1 cellular context compared by ENCODE assay signal in the genomic region with DNA sequence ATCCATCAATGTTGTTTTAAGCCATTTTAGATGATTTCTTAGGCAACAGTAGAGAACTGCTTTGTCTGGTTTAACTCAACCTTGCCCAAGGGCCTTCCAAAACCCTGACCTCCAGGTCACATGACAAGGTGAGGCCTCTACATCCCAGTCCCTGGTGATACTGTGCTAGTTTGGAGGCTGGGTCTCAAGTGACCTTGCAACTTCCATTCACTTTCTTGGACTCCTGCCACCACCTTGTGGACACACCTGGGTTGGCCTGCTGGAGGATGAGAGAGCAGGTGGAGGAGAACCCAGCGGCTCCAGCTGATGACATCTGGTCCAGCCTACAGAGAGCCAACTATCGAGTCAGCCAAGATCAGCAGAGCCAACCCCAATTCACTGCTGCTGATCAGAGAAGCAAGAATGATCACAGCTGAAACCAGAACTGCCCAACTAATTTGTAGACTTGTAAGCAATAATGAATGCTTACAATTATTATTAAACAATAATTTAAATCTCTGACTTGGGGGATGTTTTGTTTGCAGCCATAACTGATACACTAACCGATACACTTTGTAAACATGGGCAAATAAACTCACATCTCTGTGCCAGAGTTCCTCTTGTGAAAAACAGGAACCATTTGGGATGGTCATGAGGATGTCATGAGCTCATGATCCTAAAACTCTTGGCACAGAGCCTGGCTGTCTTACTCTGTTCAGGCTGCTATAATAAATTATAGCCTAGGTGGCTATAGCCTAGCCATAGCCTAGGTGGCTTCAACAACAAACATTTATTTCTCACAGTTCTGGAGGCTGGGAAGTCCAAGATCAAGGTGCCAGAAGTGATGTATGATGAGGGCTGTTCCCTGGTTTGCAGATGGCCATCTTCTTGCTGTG.
TF ChIP-seq lines count a peak whose summit lies in the region.

No MANE protein-coding gene starts in this region.

TF ChIP-seq in H1, 55 proteins besides CTCF, POLR2A, EP300 and RAD21:
- no peak for TF ChIP-seq BRCA1 (IDR thresholded peaks at IDR 0.05; ENCODE audit: low read depth, low read length)
- TF ChIP-seq, protein P1, sequence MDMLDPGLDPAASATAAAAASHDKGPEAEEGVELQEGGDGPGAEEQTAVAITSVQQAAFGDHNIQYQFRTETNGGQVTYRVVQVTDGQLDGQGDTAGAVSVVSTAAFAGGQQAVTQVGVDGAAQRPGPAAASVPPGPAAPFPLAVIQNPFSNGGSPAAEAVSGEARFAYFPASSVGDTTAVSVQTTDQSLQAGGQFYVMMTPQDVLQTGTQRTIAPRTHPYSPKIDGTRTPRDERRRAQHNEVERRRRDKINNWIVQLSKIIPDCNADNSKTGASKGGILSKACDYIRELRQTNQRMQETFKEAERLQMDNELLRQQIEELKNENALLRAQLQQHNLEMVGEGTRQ (IDR thresholded peaks at IDR 0.05; ENCODE audit: low read length): 0 out of 2 replicates have a peak, but pooled peaks have one; percentile 22
- no peak for TF ChIP-seq CBX8 (IDR thresholded peaks at IDR 0.05; ENCODE audit: borderline replicate concordance, low read depth, low read length)
